ENCODE assay signal across 8 cellular contexts in the genomic region with DNA sequence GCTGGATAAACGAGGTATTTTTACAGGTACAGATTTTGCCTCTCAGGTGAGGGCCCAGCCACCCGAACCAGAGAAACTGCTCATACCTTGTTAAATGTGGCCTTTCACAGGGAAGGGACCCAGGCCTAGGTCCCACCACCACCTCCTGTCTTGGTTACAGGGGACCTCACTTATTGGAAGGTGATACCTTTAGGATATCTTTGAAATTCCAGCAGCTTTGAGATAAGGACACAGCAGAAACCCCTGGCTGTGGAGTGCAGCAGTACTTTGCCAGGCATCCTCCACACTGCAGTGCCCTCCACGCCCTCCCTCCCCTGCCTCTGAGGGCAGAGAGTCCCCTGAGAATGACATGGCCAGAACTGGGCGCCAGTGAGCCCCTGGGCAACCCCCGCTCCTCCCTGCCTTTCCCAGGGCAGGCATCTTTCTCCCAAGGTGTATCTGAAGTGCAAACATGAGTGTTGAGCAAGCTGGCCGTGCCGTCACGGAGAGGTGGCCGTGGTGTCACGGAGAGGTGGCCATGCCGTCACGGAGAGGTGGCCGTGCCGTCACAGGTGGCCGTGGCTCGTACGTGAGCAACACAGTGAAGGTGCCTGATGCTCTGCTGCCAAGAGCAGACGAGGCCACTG.
DNase-seq lines count a peak whose midpoint lies in the region; ATAC-seq, FAIRE-seq and TF ChIP-seq lines count a peak whose summit lies in the region.

No MANE protein-coding gene starts in this region.

- H3K36me3 ChIP-seq in ACC112 (ENCODE audit: insufficient read depth, low read length): no peaks in the 10 kb centered on the region

- peaks cover 46% of the 10 kb centered on the region for H3K4me1 ChIP-seq in ACC112 (ENCODE audit: control insufficient read depth, insufficient read depth, low read length, unreplicated experiment)
- peaks cover 31% of the 10 kb centered on the region for H3K4me1 ChIP-seq in foreskin keratinocyte

- no peaks in the 10 kb centered on the region for H3K79me2 ChIP-seq in ACC112 (ENCODE audit: control insufficient read depth, insufficient read depth, low read length, unreplicated experiment)

- no peak for TF ChIP-seq CTCF in foreskin keratinocyte (conservative IDR thresholded peaks at IDR 0.05)

- H3K27ac ChIP-seq in ACC112 (ENCODE audit: low read depth, low read length) (peak overlapping the region; percentile 97), foreskin keratinocyte (peak overlapping the region; percentile 99)

- FAIRE-seq in RCC 7860 (lab: Jason Lieb, UNC): no peak

- DNase-seq in RCC 7860 (ENCODE audit: low spot score): peak; percentile 25
- DNase-seq in foreskin keratinocyte: no peak
- DNase-seq in NOMO-1 (lab: John Stamatoyannopoulos, UW; ENCODE audit: unreplicated experiment in 2 of 2): no peak
- no peak for DNase-seq in GOT3 (lab: John Stamatoyannopoulos, UW)
- DNase-seq in GF-D8 (lab: John Stamatoyannopoulos, UW): no peak

- no peak overlapping the region; the same call in 1 of the 2 replicates for H3K4me3 ChIP-seq in ACC112 (ENCODE audit: low read depth, low read length)

- peak; percentile 11 for ATAC-seq in GM21447 (IDR thresholded peaks at IDR 0.05; ENCODE audit: unreplicated experiment)
- ATAC-seq in foreskin keratinocyte: no peak
- no peak for ATAC-seq in GM21619 (IDR thresholded peaks at IDR 0.05; ENCODE audit: unreplicated experiment)

- no peak overlapping the region for H2AFZ ChIP-seq in ACC112 (ENCODE audit: low read length, unreplicated experiment)

- H3K27me3 ChIP-seq in ACC112 (ENCODE audit: insufficient read depth, low read length): no peaks in the 10 kb centered on the region
- no peaks in the 10 kb centered on the region for H3K27me3 ChIP-seq in foreskin keratinocyte
